14 cellular contexts compared by ENCODE assay signal in genomic region chr1:51298322-51298705, GRCh38. TPM values are rescaled to one million over a fixed set of nuclear protein-coding genes. Genes with fewer than 3 reads are reported as not detected.
DNase-seq lines count a peak whose midpoint lies in the region; ATAC-seq and TF ChIP-seq lines count a peak whose summit lies in the region.
"Had no signal": no experiment of that assay in that cellular context is flagged by ENCODE, and none has a peak within 500 bp of the region (broad histone marks: within the 10 kb centered on the region; RNA-seq: fewer than 3 reads in every experiment).

No MANE protein-coding gene starts in this region.

- ATAC-seq in Panc1 (no peak), HG03175 (IDR thresholded peaks at IDR 0.05; ENCODE audit: unreplicated experiment) (no peak), HG02759 (IDR thresholded peaks at IDR 0.05; ENCODE audit: unreplicated experiment) (no peak)

- H3K4me1 Mint-ChIP-seq in Caco-2 (ENCODE audit: low read depth, unreplicated experiment): peaks cover 13% of the 10 kb centered on the region
- peaks cover 46% of the 10 kb centered on the region for H3K4me1 Mint-ChIP-seq in dendritic cell treated with granulocyte-macrophage colony-stimulating factor and Interleukin-4, amounts not matched to agents 40 ng/mL and 50 ng/mL, for 4 days (ENCODE audit: low read depth)
- peaks cover 3% of the 10 kb centered on the region for H3K4me1 Mint-ChIP-seq in progenitor cell of endocrine pancreas (ENCODE audit: low read depth)

- in situ Hi-C loops in Panc1 (cut with HindIII; ENCODE audit: low pct_unique_long_range_greater_than_20kb, low sequenced_read_pairs): no loop called here

- peaks cover 10% of the 10 kb centered on the region for H3K4me1 ChIP-seq in Caco-2
- peaks cover 12% of the 10 kb centered on the region; the same call in 1 of the 2 replicates for H3K4me1 ChIP-seq in Panc1 (ENCODE audit: control insufficient read depth, insufficient read depth, low read length)

- H3K36me3 ChIP-seq in Caco-2 (ENCODE audit: control insufficient read depth, insufficient read depth, low read length) (no peaks in the 10 kb centered on the region; the same call in 1 of the 2 replicates), Panc1 (ENCODE audit: control insufficient read depth, insufficient read depth, low read length) (no peaks in the 10 kb centered on the region)

- POLR2A ChIA-PET in Caco-2 (lab: Charles Lee) (no interaction called here), Panc1 (lab: Charles Lee) (no interaction called here)

- CTCF ChIA-PET in Caco-2 (lab: Charles Lee): no interaction called here
- CTCF ChIA-PET in Panc1 (lab: Charles Lee): interaction anchor here (0.5 kb wide), 1 partner anchor 12 kb away, joined by 13 read pairs; no protein-coding TSS in a partner anchor

- DNase-seq in Caco-2 (no peak), Panc1 (ENCODE audit: low read depth, low spot score) (no peak), progenitor cell of endocrine pancreas (ENCODE audit: low spot score, unreplicated experiment) (no peak), NCI-H82 treated with DMSO at 0.1 percent for 48 hours (lab: John Stamatoyannopoulos, UW; ENCODE audit: unreplicated experiment) (no peak)
- DNase-seq in stimulated activated CD8-positive, alpha-beta memory T cell treated with anti-CD3 and anti-CD28 coated beads, Interleukin-4, amount 100 ng/mL, for 48 hours: no peak
- DNase-seq: NCI-H1417 treated with DMSO at 0.1 percent for 48 hours, NCI-H1930, NCI-H526 treated with DMSO at 0.1 percent for 48 hours, SIG-M5 had no signal

- no peaks in the 10 kb centered on the region for H3K27me3 ChIP-seq in Caco-2 (replicated peaks; ENCODE audit: control insufficient read depth, insufficient read depth, low read length)
- H3K27me3 ChIP-seq in Panc1 (ENCODE audit: control insufficient read depth, insufficient read depth, low read length): no peaks in the 10 kb centered on the region

- 0 out of 2 replicates have a peak overlapping the region, but pooled peaks have one; percentile 70 for H3K27ac ChIP-seq in Panc1 (ENCODE audit: low read length)
- H3K27ac ChIP-seq: HL-60 had no signal

- H3K9me3 ChIP-seq in Caco-2 (no peaks in the 10 kb centered on the region), Panc1 (ENCODE audit: control insufficient read depth, insufficient read depth, low read depth, low read length) (no peaks in the 10 kb centered on the region)

- peak overlapping the region; percentile 74 for H3K4me3 Mint-ChIP-seq in Caco-2 (ENCODE audit: unreplicated experiment)
- H3K4me3 Mint-ChIP-seq in dendritic cell treated with granulocyte-macrophage colony-stimulating factor and Interleukin-4, amounts not matched to agents 40 ng/mL and 50 ng/mL, for 4 days: no peak overlapping the region
- no peak overlapping the region for H3K4me3 Mint-ChIP-seq in progenitor cell of endocrine pancreas (ENCODE audit: low read depth)

- intact Hi-C loops in Caco-2 (cut with micrococcal nuclease; ENCODE audit: unreplicated experiment): no loop called here
- intact Hi-C loops in Panc1 (cut with micrococcal nuclease; ENCODE audit: unreplicated experiment): no loop called here
- intact Hi-C loops in dendritic cell treated with granulocyte-macrophage colony-stimulating factor and Interleukin-4, amounts not matched to agents 40 ng/mL and 50 ng/mL, for 4 days (cut with micrococcal nuclease): loop anchor here (10.0 kb wide), 1 partner anchor 104 kb away; no protein-coding TSS in a partner anchor

- TF ChIP-seq CTCF in Caco-2 (IDR thresholded peaks at IDR 0.05; ENCODE audit: insufficient read depth in 1 of 2, low read depth in 1 of 2, low read length in 1 of 2, severe bottlenecking in 1 of 2, unreplicated experiment in 1 of 2): no peak
- no peak for TF ChIP-seq CTCF in Panc1 (IDR thresholded peaks at IDR 0.05)
- TF ChIP-seq CTCF in progenitor cell of endocrine pancreas (IDR thresholded peaks at IDR 0.05; ENCODE audit: unreplicated experiment): no peak

- peaks cover 19% of the 10 kb centered on the region for H3K36me3 Mint-ChIP-seq in Caco-2 (ENCODE audit: insufficient read depth, unreplicated experiment)
- no peaks in the 10 kb centered on the region for H3K36me3 Mint-ChIP-seq in dendritic cell treated with granulocyte-macrophage colony-stimulating factor and Interleukin-4, amounts not matched to agents 40 ng/mL and 50 ng/mL, for 4 days (ENCODE audit: low read depth)
- peaks cover 6% of the 10 kb centered on the region for H3K36me3 Mint-ChIP-seq in progenitor cell of endocrine pancreas (ENCODE audit: insufficient read depth)

- BruUV-seq in Caco-2 (replicated peaks; lab: Mats Ljungman, UMichigan) (no TSS peak), Panc1 (replicated peaks; lab: Mats Ljungman, UMichigan) (no TSS peak)

- H3K27me3 Mint-ChIP-seq in Caco-2 (ENCODE audit: insufficient read depth, unreplicated experiment): no peaks in the 10 kb centered on the region
- H3K27me3 Mint-ChIP-seq in dendritic cell treated with granulocyte-macrophage colony-stimulating factor and Interleukin-4, amounts not matched to agents 40 ng/mL and 50 ng/mL, for 4 days: peaks cover 14% of the 10 kb centered on the region
- no peaks in the 10 kb centered on the region for H3K27me3 Mint-ChIP-seq in progenitor cell of endocrine pancreas

- no peaks in the 10 kb centered on the region for H3K9me3 Mint-ChIP-seq in Caco-2 (ENCODE audit: unreplicated experiment)
- no peaks in the 10 kb centered on the region for H3K9me3 Mint-ChIP-seq in dendritic cell treated with granulocyte-macrophage colony-stimulating factor and Interleukin-4, amounts not matched to agents 40 ng/mL and 50 ng/mL, for 4 days
- H3K9me3 Mint-ChIP-seq in progenitor cell of endocrine pancreas (ENCODE audit: low read depth): no peaks in the 10 kb centered on the region

- H3K4me3 ChIP-seq in Caco-2 (ENCODE audit: low read depth, low read length): no peak overlapping the region
- no peak overlapping the region for H3K4me3 ChIP-seq in Panc1 (ENCODE audit: low read depth in 2 of 2, low read length in 2 of 2)

- H3K27ac Mint-ChIP-seq in Caco-2 (ENCODE audit: unreplicated experiment): peak overlapping the region; percentile 88
- H3K27ac Mint-ChIP-seq in dendritic cell treated with granulocyte-macrophage colony-stimulating factor and Interleukin-4, amounts not matched to agents 40 ng/mL and 50 ng/mL, for 4 days: peak overlapping the region; percentile 19
- peak overlapping the region; percentile 60 for H3K27ac Mint-ChIP-seq in progenitor cell of endocrine pancreas

RNA-seq across cellular contexts. Expression of gene TTC39A, which starts 32.0 kb away (rescaled TPM):
- total RNA-seq in Caco-2 (2022) (21.0 and 24.4 TPM in 2 replicates), Panc1 (2021; ENCODE audit: unreplicated experiment) (8.3 TPM), progenitor cell of endocrine pancreas (22.4 and 26.0 TPM in 2 replicates)
- 10.3 TPM for polyA plus RNA-seq in Panc1 (2012; ENCODE audit: insufficient read length)
- total RNA-seq: OCI-LY7 had no signal

Comparison
In these comparisons a context has a peak if more than half of its experiments do, and no peak if none do; other contexts are left out.
1. H3K27ac Mint-ChIP-seq: peak in every context shown above with its lines; median percentile 88 in Caco-2; 60 in progenitor cell of endocrine pancreas; 19 in dendritic cell treated with granulocyte-macrophage colony-stimulating factor and Interleukin-4, amounts not matched to agents 40 ng/mL and 50 ng/mL, for 4 days.